2 cellular contexts compared by ENCODE assay signal in the genomic region with DNA sequence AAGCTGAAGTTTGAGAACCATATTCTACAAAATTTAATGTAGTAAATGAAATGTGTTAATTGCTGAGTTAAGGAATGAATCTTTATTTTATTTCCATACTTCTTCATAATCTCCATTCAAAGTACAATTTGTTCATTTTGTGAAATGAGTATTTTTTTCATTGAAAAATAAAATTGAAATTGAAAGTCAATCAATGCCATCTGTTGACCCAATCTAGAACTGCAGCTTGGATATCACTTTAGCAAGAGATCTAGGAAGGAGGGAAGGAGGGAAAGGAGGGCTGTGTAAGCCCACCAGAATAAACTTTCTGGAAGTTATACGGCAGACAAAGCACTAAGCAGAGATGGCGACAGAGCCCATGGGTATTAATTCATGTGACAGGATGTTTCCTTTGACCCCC.
TF ChIP-seq lines count a peak whose summit lies in the region.

No MANE protein-coding gene starts in this region.

TF ChIP-seq in liver, 16 proteins besides CTCF, POLR2A, EP300 and RAD21 (continued from another document):
- TF ChIP-seq MAX (IDR thresholded peaks at IDR 0.05) (no peak), ZBTB33 (IDR thresholded peaks at IDR 0.05) (no peak), TAF1 (conservative IDR thresholded peaks at IDR 0.05) (no peak), YY1 (IDR thresholded peaks at IDR 0.05) (no peak), FOXA1 (IDR thresholded peaks at IDR 0.05) (no peak), SP1 (IDR thresholded peaks at IDR 0.05) (no peak), REST (IDR thresholded peaks at IDR 0.05) (no peak), FOXA2 (IDR thresholded peaks at IDR 0.05) (no peak)

TF ChIP-seq in HepG2, 621 proteins besides CTCF, POLR2A, EP300 and RAD21 (continued from another document):
- TF ChIP-seq BCLAF1 (IDR thresholded peaks at IDR 0.05) (no peak), GFI1 (CRISPR knock-in tag; IDR thresholded peaks at IDR 0.05; ENCODE audit: borderline replicate concordance) (no peak), MYPOP (CRISPR knock-in tag; IDR thresholded peaks at IDR 0.05) (no peak), TRAFD1 (CRISPR knock-in tag; IDR thresholded peaks at IDR 0.05; ENCODE audit: borderline replicate concordance) (no peak), CHCHD3 (CRISPR knock-in tag; IDR thresholded peaks at IDR 0.05) (no peak), ZEB1 (IDR thresholded peaks at IDR 0.05; ENCODE audit: insufficient replicate concordance, low read depth) (no peak), ZNF776 (CRISPR knock-in tag; IDR thresholded peaks at IDR 0.05) (no peak), ZFAT (CRISPR knock-in tag; conservative IDR thresholded peaks at IDR 0.05) (no peak)
- TF ChIP-seq, protein P1, sequence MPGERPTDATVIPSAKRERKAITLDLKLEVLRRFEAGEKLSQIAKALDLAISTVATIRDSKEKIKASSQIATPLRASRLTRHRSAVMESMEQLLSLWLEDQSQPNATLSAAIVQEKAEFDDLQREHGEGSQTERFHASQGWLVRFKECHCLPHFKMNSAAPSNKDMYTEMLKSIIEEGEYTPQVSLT (CRISPR knock-in tag; IDR thresholded peaks at IDR 0.05; ENCODE audit: borderline replicate concordance, low read depth) = no peak
